Comparison of ENCODE assay signal across 8 cellular contexts in the genomic region with DNA sequence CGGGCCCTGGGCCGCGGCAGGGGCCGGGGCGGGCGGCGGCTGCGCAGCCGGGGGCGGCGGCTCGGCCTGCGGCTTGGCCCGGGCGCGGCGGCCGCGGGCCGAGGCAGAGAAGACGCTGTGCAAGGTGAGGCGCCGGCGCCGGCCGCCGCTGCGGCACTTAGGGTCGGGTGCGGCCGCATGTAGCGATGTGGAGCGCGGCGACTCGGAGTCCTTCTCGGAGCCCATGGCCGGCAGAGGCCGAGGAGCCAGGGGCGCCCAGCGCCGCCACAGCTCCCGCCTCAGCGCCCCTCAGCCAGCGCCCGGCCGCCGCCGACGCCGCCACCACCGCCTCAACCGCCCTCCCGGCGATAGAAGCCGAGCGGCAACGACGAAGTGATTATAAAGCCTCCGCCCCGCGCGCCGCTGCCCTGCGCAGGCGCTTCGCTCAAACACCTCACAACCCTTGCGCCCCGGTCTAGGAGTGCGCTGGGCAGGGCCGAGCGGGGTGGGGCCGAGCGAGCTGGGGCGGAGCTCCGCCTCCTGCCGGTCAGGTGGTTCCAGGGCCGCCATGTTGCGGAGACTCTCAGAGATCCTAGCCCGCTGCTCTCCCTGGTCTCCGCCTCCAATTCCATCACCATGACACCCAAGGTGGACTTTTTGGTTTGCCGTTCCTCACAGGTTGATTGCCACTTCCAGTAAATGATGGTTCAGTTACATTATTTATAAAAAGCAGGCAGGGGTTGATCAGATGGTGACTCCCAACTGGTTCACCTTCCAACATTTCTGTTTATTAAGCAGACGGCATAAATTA. TPM values are rescaled to one million over a fixed set of nuclear protein-coding genes. Genes with fewer than 3 reads are reported as not detected.
DNase-seq lines count a peak whose midpoint lies in the region; ATAC-seq and TF ChIP-seq lines count a peak whose summit lies in the region.

RNF19B (minus strand) TSS at position 349 of the 790 bp plus-strand sequence; CDS start at position 225, 124 bp downstream.

- peak within 1 kb of the TSS; percentile 87 for H3K4me3 Mint-ChIP-seq in activated CD4-positive, alpha-beta T cell treated with anti-CD3 and anti-CD28 coated beads, Interleukin-2, amount 10 ng/mL, durations not matched to agents 24 days and 14 days

- peaks cover 57% of the 10 kb centered on the region for H3K4me1 Mint-ChIP-seq in activated CD4-positive, alpha-beta T cell treated with anti-CD3 and anti-CD28 coated beads, Interleukin-2, amount 10 ng/mL, durations not matched to agents 24 days and 14 days

- no peaks in the 10 kb centered on the region for H3K36me3 ChIP-seq in BE2C

- no peaks in the 10 kb centered on the region for H3K27me3 Mint-ChIP-seq in activated CD4-positive, alpha-beta T cell treated with anti-CD3 and anti-CD28 coated beads, Interleukin-2, amount 10 ng/mL, durations not matched to agents 24 days and 14 days

- DNase-seq in BE2C (peak; percentile 89), GM19240 (ENCODE audit: insufficient read length, low spot score) (peak; percentile 99), NCI-H526 treated with DMSO at 0.1 percent for 48 hours (lab: John Stamatoyannopoulos, UW) (peak; percentile 92), coronary artery (ENCODE audit: low spot score) (peak; percentile 95), left kidney (ENCODE audit: low read depth, low spot score) (peak; percentile 98)
- DNase-seq in activated CD4-positive, alpha-beta T cell treated with anti-CD3 and anti-CD28 coated beads, Interleukin-2, amount 10 ng/mL, durations not matched to agents 24 days and 14 days: peak; percentile 99
- DNase-seq in stimulated activated CD4-positive, alpha-beta T cell treated with anti-CD3 and anti-CD28 coated beads, Interleukin-2, amount 100 ng/mL, for 24 hours: peak; percentile 95 to 96

- peak within 1 kb of the TSS; percentile 87 for H3K27ac Mint-ChIP-seq in activated CD4-positive, alpha-beta T cell treated with anti-CD3 and anti-CD28 coated beads, Interleukin-2, amount 10 ng/mL, durations not matched to agents 24 days and 14 days

- peak within 1 kb of the TSS; percentile 82 to 96 for H3K27ac ChIP-seq in coronary artery

- H3K27me3 ChIP-seq in BE2C: no peaks in the 10 kb centered on the region

- H3K9me3 ChIP-seq in BE2C: no peaks in the 10 kb centered on the region

- peaks cover 16% of the 10 kb centered on the region for H3K36me3 Mint-ChIP-seq in activated CD4-positive, alpha-beta T cell treated with anti-CD3 and anti-CD28 coated beads, Interleukin-2, amount 10 ng/mL, durations not matched to agents 24 days and 14 days (ENCODE audit: low read depth)

- H3K4me3 ChIP-seq in BE2C (ENCODE audit: low read depth, low read length) (peak within 1 kb of the TSS; percentile 58), coronary artery (peak within 1 kb of the TSS; percentile 91)

- ATAC-seq in HG03460 (IDR thresholded peaks at IDR 0.05; ENCODE audit: unreplicated experiment): peak; percentile 80

- TF ChIP-seq CTCF in BE2C (IDR thresholded peaks at IDR 0.05; ENCODE audit: low read depth, low read length) (no peak), coronary artery (IDR thresholded peaks at IDR 0.05) (no peak)

- H3K9me3 Mint-ChIP-seq in activated CD4-positive, alpha-beta T cell treated with anti-CD3 and anti-CD28 coated beads, Interleukin-2, amount 10 ng/mL, durations not matched to agents 24 days and 14 days: peaks cover 9% of the 10 kb centered on the region

- H3K4me1 ChIP-seq in BE2C: no peaks in the 10 kb centered on the region

- intact Hi-C loops in activated CD4-positive, alpha-beta T cell treated with anti-CD3 and anti-CD28 coated beads, Interleukin-2, amount 10 ng/mL, durations not matched to agents 24 days and 14 days (cut with micrococcal nuclease): loop anchor here (1.0 to 2.0 kb wide), 3 partner anchors 17 to 72 kb away; partner anchors contain the start of gene AK2

RNA-seq across cellular contexts. Expression of gene RNF19B, which starts in this region (rescaled TPM):
- 7.0 TPM for polyA plus RNA-seq in BE2C (2012; ENCODE audit: insufficient read depth, insufficient read length, low read depth)
- 44.5 and 46.8 TPM in 2 replicates for total RNA-seq in activated CD4-positive, alpha-beta T cell treated with anti-CD3 and anti-CD28 coated beads, Interleukin-2, amount 10 ng/mL, durations not matched to agents 24 days and 14 days

Comparison
In these comparisons a context has a peak if more than half of its experiments do, and no peak if none do; other contexts are left out.
1. Peak in every context shown above with its lines: DNase-seq, ATAC-seq, H3K4me3 ChIP-seq and H3K27ac ChIP-seq.